ENCODE assay signal across 8 cellular contexts in the genomic region with DNA sequence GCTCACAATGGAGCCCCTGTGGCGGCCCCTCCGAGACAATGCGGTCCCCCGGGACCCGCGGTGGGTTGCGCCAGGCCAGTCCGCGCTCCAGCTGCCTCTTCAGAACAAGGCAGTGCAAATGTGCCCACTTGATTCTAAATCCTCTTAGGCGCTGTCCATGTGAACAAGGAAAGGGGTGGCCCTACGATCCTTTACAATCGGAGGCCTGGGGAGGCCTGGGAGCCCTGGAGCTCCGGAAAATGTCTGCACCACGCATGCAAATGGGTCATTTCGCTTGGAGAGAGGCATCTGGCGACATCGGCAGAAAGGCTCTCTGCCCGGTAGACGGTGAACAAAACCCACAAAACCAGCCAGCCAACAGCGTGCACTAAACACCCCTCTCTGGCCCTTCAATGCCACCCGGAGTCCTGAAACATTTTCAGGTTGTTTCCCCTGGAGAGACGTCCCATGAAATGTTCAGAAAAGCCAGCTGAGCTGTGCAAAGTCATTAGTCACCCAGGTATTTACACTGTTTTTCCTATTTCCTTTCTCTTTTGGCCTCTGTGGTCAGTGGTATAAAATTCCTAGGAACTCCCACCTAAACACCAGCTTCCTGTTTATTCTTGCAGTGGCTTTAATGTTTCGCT.
A peak's percentile ranks its signal among the peaks of the same experiment; 100 is the strongest.
DNase-seq lines count a peak whose midpoint lies in the region; ATAC-seq and TF ChIP-seq lines count a peak whose summit lies in the region.

No MANE protein-coding gene starts in this region.

- no peaks in the 10 kb centered on the region for H3K27me3 ChIP-seq in naive thymus-derived CD4-positive, alpha-beta T cell (ENCODE audit: control insufficient read depth in 2 of 2, insufficient read depth in 2 of 2, low read length in 2 of 2)
- no peaks in the 10 kb centered on the region for H3K27me3 ChIP-seq in vagina

- H3K36me3 Mint-ChIP-seq in activated CD4-positive, alpha-beta memory T cell treated with anti-CD3 and anti-CD28 coated beads for 36 hours = no peaks in the 10 kb centered on the region
- no peaks in the 10 kb centered on the region for H3K36me3 Mint-ChIP-seq in naive thymus-derived CD4-positive, alpha-beta T cell

- peak overlapping the region; percentile 75 for H3K4me3 Mint-ChIP-seq in activated CD4-positive, alpha-beta memory T cell treated with anti-CD3 and anti-CD28 coated beads for 36 hours
- H3K4me3 Mint-ChIP-seq in naive thymus-derived CD4-positive, alpha-beta T cell = peak overlapping the region; percentile 78 to 87 (median 84)

- H3K27ac Mint-ChIP-seq in activated CD4-positive, alpha-beta memory T cell treated with anti-CD3 and anti-CD28 coated beads for 36 hours = peak overlapping the region; percentile 89
- peak overlapping the region; percentile 65 to 95 (median 89) for H3K27ac Mint-ChIP-seq in naive thymus-derived CD4-positive, alpha-beta T cell

- no peaks in the 10 kb centered on the region for H3K27me3 Mint-ChIP-seq in activated CD4-positive, alpha-beta memory T cell treated with anti-CD3 and anti-CD28 coated beads for 36 hours
- H3K27me3 Mint-ChIP-seq in naive thymus-derived CD4-positive, alpha-beta T cell = no peaks in the 10 kb centered on the region

- peak; percentile 45 for ATAC-seq in GM19455 (IDR thresholded peaks at IDR 0.05; ENCODE audit: unreplicated experiment)
- ATAC-seq in naive thymus-derived CD4-positive, alpha-beta T cell = peak; percentile 40

- peak overlapping the region; percentile 66 for H3K4me3 ChIP-seq in naive thymus-derived CD4-positive, alpha-beta T cell (ENCODE audit: low read length)
- peak overlapping the region; percentile 47 to 51 for H3K4me3 ChIP-seq in vagina

- peak; percentile 20 for DNase-seq in DMS153 (lab: John Stamatoyannopoulos, UW)
- peak; percentile 88 for DNase-seq in M059J (ENCODE audit: low read depth)
- DNase-seq in activated CD4-positive, alpha-beta memory T cell treated with anti-CD3 and anti-CD28 coated beads for 36 hours = peak; percentile 39
- peak; percentile 47 for DNase-seq in fibroblast of gingiva (ENCODE audit: low read depth)
- peak in 3 of 9 donors; percentile 8 to 52 (median 16) for DNase-seq in naive thymus-derived CD4-positive, alpha-beta T cell
- DNase-seq in vagina (ENCODE audit: extremely low spot score in 2 of 2) = peak in 1 of 2 donors; percentile 74
- DNase-seq in SIG-M5 (lab: John Stamatoyannopoulos, UW) = no peak

- H3K4me1 ChIP-seq in naive thymus-derived CD4-positive, alpha-beta T cell (ENCODE audit: control insufficient read depth in 2 of 2, insufficient read depth in 2 of 2, low read length in 2 of 2) = peaks cover 0 to 33% of the 10 kb centered on the region in 2 donors
- peaks cover 49% of the 10 kb centered on the region for H3K4me1 ChIP-seq in vagina

- no peaks in the 10 kb centered on the region for H3K9me3 Mint-ChIP-seq in activated CD4-positive, alpha-beta memory T cell treated with anti-CD3 and anti-CD28 coated beads for 36 hours
- H3K9me3 Mint-ChIP-seq in naive thymus-derived CD4-positive, alpha-beta T cell = no peaks in the 10 kb centered on the region

- intact Hi-C loops in activated CD4-positive, alpha-beta memory T cell treated with anti-CD3 and anti-CD28 coated beads for 36 hours (cut with micrococcal nuclease) = loop anchor here (2.0 to 10.0 kb wide), 5 partner anchors 50 to 468 kb away; partner anchors contain the start of genes ZEB1 and ZNF438
- intact Hi-C loops in naive thymus-derived CD4-positive, alpha-beta T cell (cut with micrococcal nuclease) = loop anchor here (1.0 to 10.0 kb wide), 4 partner anchors 102 to 920 kb away; partner anchors contain the start of genes KIF5B (in 1 of the 2) and MAP3K8 (in 1 of the 2)
- intact Hi-C loops in vagina (cut with DNase I) = no loop called here

- peak overlapping the region; percentile 80 for H3K27ac ChIP-seq in naive thymus-derived CD4-positive, alpha-beta T cell (ENCODE audit: low read depth, low read length)
- H3K27ac ChIP-seq in vagina = peak overlapping the region; percentile 92

- no peak for TF ChIP-seq CTCF in vagina (IDR thresholded peaks at IDR 0.05)

- TF ChIP-seq POLR2A in vagina (IDR thresholded peaks at IDR 0.05) = no peak

- POLR2A ChIA-PET in activated CD4-positive, alpha-beta memory T cell treated with anti-CD3 and anti-CD28 coated beads for 36 hours (lab: Charles Lee) = interaction anchor here (1.1 to 1.2 kb wide), 2 partner anchors 102 to 137 kb away, joined by 3 read pairs; partner anchors contain the start of gene ZNF438
- POLR2A ChIA-PET in naive thymus-derived CD4-positive, alpha-beta T cell (lab: Charles Lee) = interaction anchor here (0.6 to 0.8 kb wide), 2 partner anchors 350 to 674 kb away, joined by 3 read pairs; no protein-coding TSS in a partner anchor

- no peaks in the 10 kb centered on the region for H3K36me3 ChIP-seq in naive thymus-derived CD4-positive, alpha-beta T cell (ENCODE audit: control insufficient read depth in 2 of 3, insufficient read depth in 3 of 3, low read length in 3 of 3)
- no peaks in the 10 kb centered on the region for H3K36me3 ChIP-seq in vagina

- peaks cover 42% of the 10 kb centered on the region for H3K4me1 Mint-ChIP-seq in activated CD4-positive, alpha-beta memory T cell treated with anti-CD3 and anti-CD28 coated beads for 36 hours (ENCODE audit: low read depth)
- H3K4me1 Mint-ChIP-seq in naive thymus-derived CD4-positive, alpha-beta T cell = peaks cover 18 to 65% (median 44%) of the 10 kb centered on the region in 7 donors

- no peaks in the 10 kb centered on the region for H3K9me3 ChIP-seq in naive thymus-derived CD4-positive, alpha-beta T cell (ENCODE audit: control insufficient read depth in 2 of 3, low read length in 3 of 3)
- H3K9me3 ChIP-seq in vagina = no peaks in the 10 kb centered on the region

- CTCF ChIA-PET in activated CD4-positive, alpha-beta memory T cell treated with anti-CD3 and anti-CD28 coated beads for 36 hours (lab: Charles Lee) = interaction anchor here (0.6 kb wide), 1 partner anchor 50 kb away, joined by 4 read pairs; no protein-coding TSS in a partner anchor
- CTCF ChIA-PET in naive thymus-derived CD4-positive, alpha-beta T cell (lab: Charles Lee) = no interaction called here
